ENCODE assay signal across 13 cellular contexts in the genomic region with DNA sequence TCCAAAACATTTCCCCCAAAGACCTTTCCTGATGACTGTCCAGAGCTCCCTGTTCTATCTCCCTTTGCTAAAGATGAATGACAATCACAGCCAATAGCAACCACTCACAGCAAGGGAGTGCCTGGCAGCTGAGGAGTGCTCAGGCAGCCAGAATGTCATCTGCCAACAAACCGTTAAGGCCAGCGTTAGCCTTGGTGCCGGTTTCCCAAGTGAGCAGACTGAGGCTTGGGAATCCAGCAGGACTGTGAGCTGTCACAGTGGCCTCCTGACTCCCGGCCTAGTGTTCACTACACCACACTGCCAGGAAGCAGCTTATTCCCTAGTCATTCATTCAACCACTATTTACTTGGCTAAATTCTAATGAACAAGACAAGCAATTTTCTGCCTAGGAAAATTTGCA. TPM values are rescaled to one million over a fixed set of nuclear protein-coding genes. Genes with fewer than 3 reads are reported as not detected.
DNase-seq lines count a peak whose midpoint lies in the region; ATAC-seq and TF ChIP-seq lines count a peak whose summit lies in the region.
"Had no signal": no experiment of that assay in that cellular context is flagged by ENCODE, and none has a peak within 500 bp of the region (broad histone marks: within the 10 kb centered on the region; RNA-seq: fewer than 3 reads in every experiment).

No MANE protein-coding gene starts in this region.

- H3K27ac ChIP-seq in psoas muscle: peak overlapping the region; percentile 66

- TF ChIP-seq POLR2A in erythroblast (IDR thresholded peaks at IDR 0.05; ENCODE audit: low read length): no peak

- H3K27me3 ChIP-seq in psoas muscle (ENCODE audit: insufficient read depth in 3 of 3, low read length in 2 of 3): no peaks in the 10 kb centered on the region

- no peak for TF ChIP-seq CTCF in psoas muscle (IDR thresholded peaks at IDR 0.05)

- DNase-seq in GM03348 (ENCODE audit: low spot score) (peak; percentile 60), amygdala (lab: John Stamatoyannopoulos, UW) (peak in 29 of 56 donors; percentile 20 to 78 (median 42)), left ventricle myocardium superior (peak; percentile 61), psoas muscle (peak; percentile 44 to 79), NOMO-1 treated with DMSO at 0.1 percent for 48 hours (lab: John Stamatoyannopoulos, UW; ENCODE audit: unreplicated experiment) (no peak), erythroblast (lab: John Stamatoyannopoulos, UW) (no peak)
- DNase-seq in activated CD4-positive, alpha-beta T cell treated with anti-CD3 and anti-CD28 coated beads for 4 hours: no peak
- DNase-seq: NCI-H187 had no signal

- ATAC-seq in left ventricle myocardium superior (peak; percentile 70), psoas muscle (peak; percentile 61 to 85 (median 82)), GM18907 (IDR thresholded peaks at IDR 0.05; ENCODE audit: unreplicated experiment) (no peak)
- ATAC-seq: stimulated activated memory B cell treated with anti-CD40 and anti-IgM and Interleukin-4, amounts not matched to agents 10 μg/mL and 1 μg/mL and 100 μg/mL, for 72 hours had no signal

- no peaks in the 10 kb centered on the region for H3K36me3 ChIP-seq in psoas muscle (ENCODE audit: insufficient read depth in 1 of 2, low read depth in 1 of 2)

- H3K9me3 ChIP-seq in psoas muscle: no peaks in the 10 kb centered on the region

- H3K4me1 ChIP-seq in psoas muscle: peaks cover 18% of the 10 kb centered on the region

- H3K4me3 ChIP-seq in psoas muscle: no peak overlapping the region

- WGBS in psoas muscle, 3 donors: 4 to 12% (median 12%) methylated on average over 4 of the region's 4 CpGs

- intact Hi-C loops in left ventricle myocardium superior (cut with micrococcal nuclease) (no loop called here), psoas muscle (cut with DNase I) (no loop called here)

RNA-seq across cellular contexts. Expression of a gene that starts 24.7 kb away (rescaled TPM):
- total RNA-seq in left ventricle myocardium superior (6.9 TPM), psoas muscle (1 to 10 TPM; 6.1 to 8.6 (median 6.6) TPM)
- 1 to 10 TPM; 1.9 to 6.4 (median 3.7) TPM for polyA plus RNA-seq in psoas muscle

RNA-seq across cellular contexts. Expression of a gene that starts 30.6 kb away (rescaled TPM):
- not detected for total RNA-seq in left ventricle myocardium superior
- total RNA-seq in psoas muscle: not detected
- under 1 TPM in 1 of 3 donors, not detected in 2; 0.08 TPM for polyA plus RNA-seq in psoas muscle
- total RNA-seq: activated CD8-positive, alpha-beta memory T cell treated with anti-CD3 and anti-CD28 coated beads for 36 hours; endothelial cell of umbilical vein; OCI-LY7 had no signal
- polyA plus RNA-seq: endothelial cell of umbilical vein had no signal

Comparison
In these comparisons a context has a peak if more than half of its experiments do, and no peak if none do; other contexts are left out.
1. DNase-seq: peak in GM03348 (single experiment), amygdala (29 of 56), left ventricle myocardium superior (single experiment) and psoas muscle (2 of 2); none in NOMO-1 treated with DMSO at 0.1 percent for 48 hours (single experiment), erythroblast (0 of 2) and activated CD4-positive, alpha-beta T cell treated with anti-CD3 and anti-CD28 coated beads for 4 hours (0 of 2).